In the genomic region with DNA sequence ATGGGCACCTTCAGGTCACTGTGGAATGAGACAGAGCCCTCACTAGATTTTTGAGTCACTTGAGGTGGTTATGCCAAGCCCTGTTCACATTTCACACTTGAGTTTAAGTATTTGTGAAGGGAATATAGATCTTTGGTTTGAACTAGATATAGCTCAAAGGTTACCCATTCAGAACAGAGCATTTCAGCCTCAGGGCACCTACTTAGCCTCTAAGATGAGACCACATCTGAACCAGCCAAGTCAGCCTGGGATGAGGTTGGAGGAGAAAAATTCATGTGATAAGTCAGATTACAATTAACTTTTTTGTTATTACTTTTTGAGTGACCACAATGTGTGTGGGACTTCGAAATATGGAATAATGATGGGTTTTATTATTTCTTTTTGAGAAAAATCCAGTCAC, we compare ENCODE assay signal across 12 cellular contexts.
A peak's percentile ranks its signal among the peaks of the same experiment; 100 is the strongest.
DNase-seq lines count a peak whose midpoint lies in the region; ATAC-seq and TF ChIP-seq lines count a peak whose summit lies in the region.
"Had no signal": no experiment of that assay in that cellular context is flagged by ENCODE, and none has a peak within 500 bp of the region (broad histone marks: within the 10 kb centered on the region; RNA-seq: fewer than 3 reads in every experiment).

No MANE protein-coding gene starts in this region.

- POLR2A ChIA-PET in RWPE1 (lab: Yijun Ruan, JAX; ENCODE audit: low non-redundant PET): no interaction called here

- ATAC-seq in psoas muscle (no peak), HG02759 (IDR thresholded peaks at IDR 0.05; ENCODE audit: unreplicated experiment) (no peak)
- ATAC-seq: stimulated activated naive CD8-positive, alpha-beta T cell treated with anti-CD3 and anti-CD28 coated beads, Interleukin-15, amount 100 ng/mL, for 72 hours had no signal

- H3K4me1 ChIP-seq in psoas muscle: peaks cover 74% of the 10 kb centered on the region

- WGBS in psoas muscle, 3 donors: 94 to 96% (median 96%) methylated on average over 1 of the region's 1 CpG

- CTCF ChIA-PET in RWPE1 (lab: Yijun Ruan, JAX): no interaction called here

- H3K27ac ChIP-seq in RWPE1 (peak overlapping the region; percentile 91), psoas muscle (peak overlapping the region; percentile 51)

- H3K27me3 ChIP-seq in psoas muscle (ENCODE audit: insufficient read depth in 3 of 3, low read length in 2 of 3): no peaks in the 10 kb centered on the region

- no peaks in the 10 kb centered on the region for H3K36me3 ChIP-seq in psoas muscle (ENCODE audit: insufficient read depth in 1 of 2, low read depth in 1 of 2)

- no peaks in the 10 kb centered on the region for H3K9me3 ChIP-seq in psoas muscle

- intact Hi-C loops in psoas muscle (cut with DNase I): no loop called here

- TF ChIP-seq CTCF in RWPE1 (conservative IDR thresholded peaks at IDR 0.05; ENCODE audit: low read depth) (no peak), psoas muscle (IDR thresholded peaks at IDR 0.05) (no peak)

- peak; percentile 59 for DNase-seq in ELR (ENCODE audit: low read depth)
- DNase-seq in RWPE1 (ENCODE audit: low spot score): no peak
- peak; percentile 96 for DNase-seq in foreskin melanocyte
- no peak for DNase-seq in psoas muscle
- no peak for DNase-seq in Ammon's horn (ENCODE audit: low spot score)
- no peak for DNase-seq in kidney glomerular epithelial cell (lab: John Stamatoyannopoulos, UW)
- DNase-seq in mesenteric fat pad (ENCODE audit: low spot score): no peak
- DNase-seq: activated naive CD4-positive, alpha-beta T cell treated with anti-CD3 and anti-CD28 coated beads, Interleukin-2, amount 10 ng/mL, durations not matched to agents 7 days and 5 days; GF-D8; NCI-H446 treated with DMSO at 0.1 percent for 48 hours; stimulated activated naive CD8-positive, alpha-beta T cell treated with anti-CD3 and anti-CD28 coated beads, Interleukin-15, amount 100 ng/mL, for 72 hours had no signal

- no peak overlapping the region for H3K4me3 ChIP-seq in psoas muscle

Comparison
In these comparisons a context has a peak if more than half of its experiments do, and no peak if none do; other contexts are left out.
1. DNase-seq: peak in ELR (single experiment) and foreskin melanocyte (single experiment); none in RWPE1 (single experiment), psoas muscle (0 of 2), Ammon's horn (single experiment), kidney glomerular epithelial cell (single experiment) and mesenteric fat pad (single experiment).